ENCODE assay signal across 1 cellular context in the genomic region with DNA sequence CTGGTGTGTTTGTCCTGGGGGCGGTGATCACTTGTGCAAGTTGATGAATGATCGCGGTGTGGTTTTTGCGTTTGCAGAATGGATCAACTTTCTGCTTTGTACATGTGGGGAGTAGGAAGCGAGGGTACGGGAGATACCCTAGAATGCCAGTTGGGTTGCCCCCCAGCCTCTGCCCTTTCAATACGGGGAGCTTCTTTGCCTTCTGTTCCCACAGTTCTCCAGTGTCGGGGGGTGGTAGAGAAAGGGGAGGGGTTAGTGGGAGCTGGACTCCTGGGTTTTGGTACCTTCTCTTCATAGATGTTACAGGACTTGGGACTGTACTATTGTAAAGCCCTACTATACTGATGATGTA.
TF ChIP-seq lines count a peak whose summit lies in the region.

No MANE protein-coding gene starts in this region.

TF ChIP-seq in endothelial cell of umbilical vein, 7 proteins besides CTCF, POLR2A, EP300 and RAD21 (continued from another document):
- TF ChIP-seq EZH2 (IDR thresholded peaks at IDR 0.05; ENCODE audit: borderline replicate concordance, low read depth, low read length, severe bottlenecking) (no peak), MYC (IDR thresholded peaks at IDR 0.05; ENCODE audit: low read depth, low read length) (no peak), POLR2AphosphoS5 (IDR thresholded peaks at IDR 0.05; ENCODE audit: insufficient read depth, low read depth, low read length) (no peak)
